In the genomic region with DNA sequence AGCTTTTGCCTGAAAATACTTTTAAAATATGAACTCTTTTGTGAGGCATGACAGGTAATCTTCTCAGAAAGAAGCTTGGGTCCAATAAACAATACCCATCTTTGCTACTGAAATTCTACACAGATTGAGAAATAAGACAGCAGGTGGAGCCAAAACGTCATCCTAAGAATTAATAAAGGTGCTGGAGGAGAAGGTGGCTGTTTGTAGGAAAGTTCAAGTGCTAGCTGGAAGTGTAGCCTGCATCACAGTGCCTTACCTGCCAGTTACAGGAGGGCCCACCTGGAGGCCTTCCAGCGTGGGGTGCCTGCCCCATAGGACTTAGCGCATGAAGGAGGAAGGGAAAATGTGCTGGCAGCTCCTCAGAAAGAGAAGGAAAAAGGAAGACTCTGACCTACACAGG, we compare ENCODE assay signal across 10 cellular contexts.
A peak's percentile ranks its signal among the peaks of the same experiment; 100 is the strongest.
DNase-seq lines count a peak whose midpoint lies in the region; ATAC-seq, FAIRE-seq and TF ChIP-seq lines count a peak whose summit lies in the region.
"Had no signal": no experiment of that assay in that cellular context is flagged by ENCODE, and none has a peak within 500 bp of the region (broad histone marks: within the 10 kb centered on the region; RNA-seq: fewer than 3 reads in every experiment).

No MANE protein-coding gene starts in this region.

- ATAC-seq in GM23338 (peak; percentile 92), HG02763 (IDR thresholded peaks at IDR 0.05; ENCODE audit: unreplicated experiment) (no peak)
- ATAC-seq: right cardiac atrium had no signal

- POLR2A ChIA-PET in RWPE1 (lab: Yijun Ruan, JAX; ENCODE audit: low non-redundant PET) = no interaction called here

- H3K4me1 ChIP-seq in GM23338 (ENCODE audit: insufficient read depth) = no peaks in the 10 kb centered on the region

- H3K4me1 Mint-ChIP-seq in GM23338 (peaks cover 9% of the 10 kb centered on the region), glutamatergic neuron (ENCODE audit: low read depth, unreplicated experiment) (peaks cover 11% of the 10 kb centered on the region)

- TF ChIP-seq CTCF in D721Med (IDR thresholded peaks at IDR 0.05; ENCODE audit: insufficient read depth, missing control alignments) (peak; percentile 26), GM23338 (conservative IDR thresholded peaks at IDR 0.05; ENCODE audit: low read depth in 2 of 2) (peak; percentile 64 to 71), RWPE1 (conservative IDR thresholded peaks at IDR 0.05; ENCODE audit: low read depth) (peak; percentile 9; the same call in 1 of the 2 replicates), glutamatergic neuron (IDR thresholded peaks at IDR 0.05; ENCODE audit: partially characterized antibody, unreplicated experiment) (no peak)

- H3K36me3 ChIP-seq in GM23338 (ENCODE audit: insufficient read depth) = no peaks in the 10 kb centered on the region

- CTCF ChIA-PET in RWPE1 (lab: Yijun Ruan, JAX) = interaction anchor here (0.6 kb wide), 1 partner anchor 291 kb away, joined by 4 read pairs; no protein-coding TSS in a partner anchor

- no peaks in the 10 kb centered on the region for H4K20me1 ChIP-seq in GM23338 (replicated peaks; ENCODE audit: insufficient read depth)

- H3K36me3 Mint-ChIP-seq in GM23338 (ENCODE audit: low read depth) (peaks cover 10% of the 10 kb centered on the region; the same call in 2 of the 3 replicates), glutamatergic neuron (ENCODE audit: unreplicated experiment) (no peaks in the 10 kb centered on the region)

- H3K9me3 Mint-ChIP-seq in GM23338 (no peaks in the 10 kb centered on the region), glutamatergic neuron (ENCODE audit: unreplicated experiment) (no peaks in the 10 kb centered on the region)

- no peaks in the 10 kb centered on the region for H3K79me2 ChIP-seq in GM23338 (replicated peaks; ENCODE audit: insufficient read depth)

- H3K4me3 Mint-ChIP-seq in GM23338 (no peak overlapping the region), glutamatergic neuron (ENCODE audit: unreplicated experiment) (no peak overlapping the region)

- no peaks in the 10 kb centered on the region for H3F3A ChIP-seq in GM23338 (replicated peaks; ENCODE audit: low read depth)

- H3K27ac ChIP-seq in GM23338 (ENCODE audit: low read depth) = no peak overlapping the region
- no peak overlapping the region for H3K27ac ChIP-seq in RWPE1
- H3K27ac ChIP-seq: thoracic aorta had no signal

- H3K27ac Mint-ChIP-seq in GM23338 (no peak overlapping the region), glutamatergic neuron (ENCODE audit: unreplicated experiment) (no peak overlapping the region)

- H3K4me2 ChIP-seq in GM23338 = no peak overlapping the region

- H2AFZ ChIP-seq in GM23338 = no peak overlapping the region

- no peaks in the 10 kb centered on the region for H3K27me3 ChIP-seq in GM23338 (ENCODE audit: insufficient read depth)

- H3K27me3 Mint-ChIP-seq in GM23338 (ENCODE audit: insufficient read depth, low read depth, poor library complexity) = no peaks in the 10 kb centered on the region
- H3K27me3 Mint-ChIP-seq in glutamatergic neuron (ENCODE audit: unreplicated experiment) = no peaks in the 10 kb centered on the region

- H3K9me2 ChIP-seq in GM23338 (ENCODE audit: insufficient read depth) = no peaks in the 10 kb centered on the region

- DNase-seq in D721Med (ENCODE audit: insufficient read length, low spot score) (no peak), GM23338 (ENCODE audit: low spot score) (peak; percentile 72), RWPE1 (ENCODE audit: low spot score) (peak; percentile 7), glomerular visceral epithelial cell (ENCODE audit: extremely low spot score) (peak; percentile 39), HuH-7.5 (ENCODE audit: low spot score) (no peak), activated T-cell treated with anti-CD3 and anti-CD28 coated beads for 4 hours (no peak), glutamatergic neuron (no peak)
- DNase-seq: right cardiac atrium had no signal

- no peak overlapping the region for H3K4me3 ChIP-seq in GM23338
- H3K4me3 ChIP-seq: thoracic aorta had no signal

- FAIRE-seq in D721Med (lab: Jason Lieb, UNC) = no peak

TF ChIP-seq in GM23338, 12 proteins besides CTCF, POLR2A, EP300 and RAD21 (continues in another document):
- TF ChIP-seq ZNF114 (CRISPR knock-in tag; IDR thresholded peaks at IDR 0.05) (no peak), ZNF331 (CRISPR knock-in tag; IDR thresholded peaks at IDR 0.05; ENCODE audit: low read depth) (no peak), EZH2 (IDR thresholded peaks at IDR 0.05; ENCODE audit: low read depth, unreplicated experiment) (no peak), EZH2phosphoT487 (IDR thresholded peaks at IDR 0.05; ENCODE audit: unreplicated experiment) (no peak), STAT1 (IDR thresholded peaks at IDR 0.05; ENCODE audit: unreplicated experiment) (no peak), POLR2AphosphoS5 (IDR thresholded peaks at IDR 0.05; ENCODE audit: low read depth) (no peak), JUNB (IDR thresholded peaks at IDR 0.05; ENCODE audit: unreplicated experiment) (no peak), CREB1 (CRISPR knock-in tag; IDR thresholded peaks at IDR 0.05; ENCODE audit: low read depth) (no peak)
- TF ChIP-seq, protein P1, sequence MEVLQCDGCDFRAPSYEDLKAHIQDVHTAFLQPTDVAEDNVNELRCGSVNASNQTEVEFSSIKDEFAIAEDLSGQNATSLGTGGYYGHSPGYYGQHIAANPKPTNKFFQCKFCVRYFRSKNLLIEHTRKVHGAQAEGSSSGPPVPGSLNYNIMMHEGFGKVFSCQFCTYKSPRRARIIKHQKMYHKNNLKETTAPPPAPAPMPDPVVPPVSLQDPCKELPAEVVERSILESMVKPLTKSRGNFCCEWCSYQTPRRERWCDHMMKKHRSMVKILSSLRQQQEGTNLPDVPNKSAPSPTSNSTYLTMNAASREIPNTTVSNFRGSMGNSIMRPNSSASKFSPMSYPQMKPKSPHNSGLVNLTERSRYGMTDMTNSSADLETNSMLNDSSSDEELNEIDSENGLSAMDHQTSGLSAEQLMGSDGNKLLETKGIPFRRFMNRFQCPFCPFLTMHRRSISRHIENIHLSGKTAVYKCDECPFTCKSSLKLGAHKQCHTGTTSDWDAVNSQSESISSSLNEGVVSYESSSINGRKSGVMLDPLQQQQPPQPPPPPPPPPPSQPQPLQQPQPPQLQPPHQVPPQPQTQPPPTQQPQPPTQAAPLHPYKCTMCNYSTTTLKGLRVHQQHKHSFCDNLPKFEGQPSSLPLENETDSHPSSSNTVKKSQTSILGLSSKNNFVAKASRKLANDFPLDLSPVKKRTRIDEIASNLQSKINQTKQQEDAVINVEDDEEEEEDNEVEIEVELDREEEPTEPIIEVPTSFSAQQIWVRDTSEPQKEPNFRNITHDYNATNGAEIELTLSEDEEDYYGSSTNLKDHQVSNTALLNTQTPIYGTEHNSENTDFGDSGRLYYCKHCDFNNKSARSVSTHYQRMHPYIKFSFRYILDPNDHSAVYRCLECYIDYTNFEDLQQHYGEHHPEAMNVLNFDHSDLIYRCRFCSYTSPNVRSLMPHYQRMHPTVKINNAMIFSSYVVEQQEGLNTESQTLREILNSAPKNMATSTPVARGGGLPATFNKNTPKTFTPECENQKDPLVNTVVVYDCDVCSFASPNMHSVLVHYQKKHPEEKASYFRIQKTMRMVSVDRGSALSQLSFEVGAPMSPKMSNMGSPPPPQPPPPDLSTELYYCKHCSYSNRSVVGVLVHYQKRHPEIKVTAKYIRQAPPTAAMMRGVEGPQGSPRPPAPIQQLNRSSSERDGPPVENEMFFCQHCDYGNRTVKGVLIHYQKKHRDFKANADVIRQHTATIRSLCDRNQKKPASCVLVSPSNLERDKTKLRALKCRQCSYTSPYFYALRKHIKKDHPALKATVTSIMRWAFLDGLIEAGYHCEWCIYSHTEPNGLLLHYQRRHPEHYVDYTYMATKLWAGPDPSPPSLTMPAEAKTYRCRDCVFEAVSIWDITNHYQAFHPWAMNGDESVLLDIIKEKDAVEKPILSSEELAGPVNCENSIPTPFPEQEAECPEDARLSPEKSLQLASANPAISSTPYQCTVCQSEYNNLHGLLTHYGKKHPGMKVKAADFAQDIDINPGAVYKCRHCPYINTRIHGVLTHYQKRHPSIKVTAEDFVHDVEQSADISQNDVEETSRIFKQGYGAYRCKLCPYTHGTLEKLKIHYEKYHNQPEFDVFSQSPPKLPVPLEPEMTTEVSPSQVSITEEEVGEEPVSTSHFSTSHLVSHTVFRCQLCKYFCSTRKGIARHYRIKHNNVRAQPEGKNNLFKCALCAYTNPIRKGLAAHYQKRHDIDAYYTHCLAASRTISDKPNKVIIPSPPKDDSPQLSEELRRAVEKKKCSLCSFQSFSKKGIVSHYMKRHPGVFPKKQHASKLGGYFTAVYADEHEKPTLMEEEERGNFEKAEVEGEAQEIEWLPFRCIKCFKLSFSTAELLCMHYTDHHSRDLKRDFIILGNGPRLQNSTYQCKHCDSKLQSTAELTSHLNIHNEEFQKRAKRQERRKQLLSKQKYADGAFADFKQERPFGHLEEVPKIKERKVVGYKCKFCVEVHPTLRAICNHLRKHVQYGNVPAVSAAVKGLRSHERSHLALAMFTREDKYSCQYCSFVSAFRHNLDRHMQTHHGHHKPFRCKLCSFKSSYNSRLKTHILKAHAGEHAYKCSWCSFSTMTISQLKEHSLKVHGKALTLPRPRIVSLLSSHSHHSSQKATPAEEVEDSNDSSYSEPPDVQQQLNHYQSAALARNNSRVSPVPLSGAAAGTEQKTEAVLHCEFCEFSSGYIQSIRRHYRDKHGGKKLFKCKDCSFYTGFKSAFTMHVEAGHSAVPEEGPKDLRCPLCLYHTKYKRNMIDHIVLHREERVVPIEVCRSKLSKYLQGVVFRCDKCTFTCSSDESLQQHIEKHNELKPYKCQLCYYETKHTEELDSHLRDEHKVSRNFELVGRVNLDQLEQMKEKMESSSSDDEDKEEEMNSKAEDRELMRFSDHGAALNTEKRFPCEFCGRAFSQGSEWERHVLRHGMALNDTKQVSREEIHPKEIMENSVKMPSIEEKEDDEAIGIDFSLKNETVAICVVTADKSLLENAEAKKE (CRISPR knock-in tag; IDR thresholded peaks at IDR 0.05) = no peak
- TF ChIP-seq, protein P2, sequence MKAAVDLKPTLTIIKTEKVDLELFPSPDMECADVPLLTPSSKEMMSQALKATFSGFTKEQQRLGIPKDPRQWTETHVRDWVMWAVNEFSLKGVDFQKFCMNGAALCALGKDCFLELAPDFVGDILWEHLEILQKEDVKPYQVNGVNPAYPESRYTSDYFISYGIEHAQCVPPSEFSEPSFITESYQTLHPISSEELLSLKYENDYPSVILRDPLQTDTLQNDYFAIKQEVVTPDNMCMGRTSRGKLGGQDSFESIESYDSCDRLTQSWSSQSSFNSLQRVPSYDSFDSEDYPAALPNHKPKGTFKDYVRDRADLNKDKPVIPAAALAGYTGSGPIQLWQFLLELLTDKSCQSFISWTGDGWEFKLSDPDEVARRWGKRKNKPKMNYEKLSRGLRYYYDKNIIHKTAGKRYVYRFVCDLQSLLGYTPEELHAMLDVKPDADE (IDR thresholded peaks at IDR 0.05) = no peak

Comparison
In these comparisons a context has a peak if more than half of its experiments do, and no peak if none do; other contexts are left out.
1. DNase-seq: peak in GM23338 (single experiment), RWPE1 (single experiment) and glomerular visceral epithelial cell (single experiment); none in D721Med (single experiment), HuH-7.5 (single experiment), activated T-cell treated with anti-CD3 and anti-CD28 coated beads for 4 hours (single experiment) and glutamatergic neuron (single experiment).